36 cellular contexts compared by ENCODE assay signal in the genomic region with DNA sequence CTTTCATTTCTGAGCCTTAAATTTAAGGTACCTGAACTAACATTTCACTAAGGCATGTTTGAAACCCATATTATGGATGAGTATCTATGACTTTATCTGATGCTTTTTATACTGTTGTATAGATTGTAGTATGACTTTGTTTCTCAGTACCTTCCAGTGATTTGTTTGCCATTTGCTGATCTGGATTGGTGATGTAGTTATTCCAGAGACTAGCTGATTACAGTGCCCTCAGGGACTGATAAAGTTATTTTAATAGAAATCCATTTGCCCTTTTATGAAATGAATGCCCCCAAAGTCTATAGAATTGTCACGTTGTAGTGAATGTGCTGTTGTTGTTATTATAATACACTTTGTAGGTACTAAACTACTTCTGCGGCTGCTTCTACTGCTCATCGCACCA.
"Had no signal": no experiment of that assay in that cellular context is flagged by ENCODE, and none has a peak within 500 bp of the region (broad histone marks: within the 10 kb centered on the region; RNA-seq: fewer than 3 reads in every experiment).

No MANE protein-coding gene starts in this region.

- H3K27me3 ChIP-seq: adrenal gland, body of pancreas, brain microvascular endothelial cell, breast epithelium had no signal

- H3K36me3 ChIP-seq: adrenal gland, brain microvascular endothelial cell, breast epithelium, WERI-Rb-1 had no signal

- H3K4me1 Mint-ChIP-seq: activated CD4-positive, alpha-beta memory T cell treated with anti-CD3 and anti-CD28 coated beads, Interleukin-2, amount 10 ng/mL, durations not matched to agents 7 days and 5 days; activated CD4-positive, alpha-beta T cell treated with anti-CD3 and anti-CD28 coated beads for 36 hours; activated naive CD8-positive, alpha-beta T cell treated with anti-CD3 and anti-CD28 coated beads for 36 hours; activated T-helper 17 cell treated with anti-CD3 and anti-CD28 coated beads, Interleukin-2, amount 50 U/mL, for 72 hours had no signal

- H3K9me3 ChIP-seq: adrenal gland, body of pancreas, breast epithelium had no signal

- DNase-seq: activated CD4-positive, alpha-beta memory T cell treated with anti-CD3 and anti-CD28 coated beads, Interleukin-2, amount 10 ng/mL, durations not matched to agents 7 days and 5 days; activated CD4-positive, alpha-beta T cell treated with anti-CD3 and anti-CD28 coated beads for 1 hour; activated CD4-positive, alpha-beta T cell treated with anti-CD3 and anti-CD28 coated beads for 36 hours; activated CD4-positive, alpha-beta T cell treated with anti-CD3 and anti-CD28 coated beads for 48 hours; activated CD4-positive, alpha-beta T cell treated with anti-CD3 and anti-CD28 coated beads, Interleukin-2, amount 10 ng/mL, durations not matched to agents 7 days and 5 days; activated CD4-positive, alpha-beta T cell treated with anti-CD3 and anti-CD28 coated beads, Interleukin-2, amount 50 U/mL, for 48 hours; activated CD4-positive, CD25-positive, alpha-beta regulatory T cell; activated CD8-positive, alpha-beta memory T cell treated with anti-CD3 and anti-CD28 coated beads for 24 hours; activated CD8-positive, alpha-beta memory T cell treated with anti-CD3 and anti-CD28 coated beads, Interleukin-2, amount 10 ng/mL, durations not matched to agents 7 days and 5 days; activated CD8-positive, alpha-beta T cell treated with anti-CD3 and anti-CD28 coated beads, Interleukin-2, amount 10 ng/mL, durations not matched to agents 7 days and 5 days; activated effector memory CD4-positive, alpha-beta T cell treated with anti-CD3 and anti-CD28 coated beads, Interleukin-2, amount 50 U/mL, for 16 hours; activated gamma-delta T cell treated with Interleukin-2 at 50 U/mL for 16 hours; activated naive CD4-positive, alpha-beta T cell; activated naive CD4-positive, alpha-beta T cell treated with anti-CD3 and anti-CD28 coated beads for 36 hours; activated naive CD4-positive, alpha-beta T cell treated with anti-CD3 and anti-CD28 coated beads, Interleukin-2, amount 50 U/mL, for 16 hours; activated naive CD8-positive, alpha-beta T cell treated with anti-CD3 and anti-CD28 coated beads for 36 hours; activated T-cell treated with anti-CD3 and anti-CD28 coated beads for 4 hours; activated T-cell treated with anti-CD3 and anti-CD28 coated beads, Interleukin-2, amount 50 U/mL, for 1 hour; activated T-cell treated with anti-CD3 and anti-CD28 coated beads, Interleukin-2, amount 50 U/mL, for 4 hours; activated T-cell treated with anti-CD3 and anti-CD28 coated beads, Interleukin-2, amount 50 U/mL, for 72 hours; adrenal gland; amniotic stem cell; aorta; body of pancreas; brain microvascular endothelial cell; central memory CD4-positive, alpha-beta T cell; T-helper 2 cell; T-helper 9 cell; WERI-Rb-1 had no signal

- H3K27ac Mint-ChIP-seq: activated CD4-positive, alpha-beta memory T cell treated with anti-CD3 and anti-CD28 coated beads, Interleukin-2, amount 10 ng/mL, durations not matched to agents 7 days and 5 days; activated CD4-positive, alpha-beta T cell treated with anti-CD3 and anti-CD28 coated beads for 36 hours; activated CD4-positive, alpha-beta T cell treated with anti-CD3 and anti-CD28 coated beads, Interleukin-2, amount 10 ng/mL, durations not matched to agents 7 days and 5 days; activated CD8-positive, alpha-beta memory T cell treated with anti-CD3 and anti-CD28 coated beads, Interleukin-2, amount 10 ng/mL, durations not matched to agents 7 days and 5 days; activated CD8-positive, alpha-beta T cell treated with anti-CD3 and anti-CD28 coated beads, Interleukin-2, amount 10 ng/mL, durations not matched to agents 7 days and 5 days; activated naive CD4-positive, alpha-beta T cell treated with anti-CD3 and anti-CD28 coated beads for 36 hours; activated naive CD8-positive, alpha-beta T cell treated with anti-CD3 and anti-CD28 coated beads for 36 hours; activated T-helper 1 cell treated with anti-CD3 and anti-CD28 coated beads, Interleukin-12 subunit alpha, Interleukin-12 subunit beta, Interleukin-2, Interleukin-4 antibody, amounts not matched to agents 30 ng/mL and 10 ng/mL and 1 ng/mL, durations not matched to agents 14 hours and 24 hours and 36 hours; activated T-helper 17 cell treated with anti-CD3 and anti-CD28 coated beads, Interleukin-2, amount 50 U/mL, for 72 hours; T-helper 2 cell treated with Interferon-gamma antibody and Interleukin-4, amounts not matched to agents 5 μg/mL and 100 μg/mL, for 36 hours had no signal

- H3K27me3 Mint-ChIP-seq: activated CD4-positive, alpha-beta memory T cell treated with anti-CD3 and anti-CD28 coated beads, Interleukin-2, amount 10 ng/mL, durations not matched to agents 7 days and 5 days; activated CD4-positive, alpha-beta T cell treated with anti-CD3 and anti-CD28 coated beads for 36 hours; activated CD4-positive, alpha-beta T cell treated with anti-CD3 and anti-CD28 coated beads, Interleukin-2, amount 10 ng/mL, durations not matched to agents 7 days and 5 days; activated CD8-positive, alpha-beta memory T cell treated with anti-CD3 and anti-CD28 coated beads, Interleukin-2, amount 10 ng/mL, durations not matched to agents 7 days and 5 days; activated naive CD8-positive, alpha-beta T cell treated with anti-CD3 and anti-CD28 coated beads for 36 hours; activated T-helper 17 cell treated with anti-CD3 and anti-CD28 coated beads, Interleukin-2, amount 50 U/mL, for 72 hours had no signal

- H3K27ac ChIP-seq: adrenal gland, body of pancreas, brain microvascular endothelial cell, breast epithelium, WERI-Rb-1 had no signal

- H3K36me3 Mint-ChIP-seq: activated CD8-positive, alpha-beta memory T cell treated with anti-CD3 and anti-CD28 coated beads, Interleukin-2, amount 10 ng/mL, durations not matched to agents 7 days and 5 days; activated naive CD4-positive, alpha-beta T cell treated with anti-CD3 and anti-CD28 coated beads, Interleukin-2, amount 50 U/mL, for 72 hours; activated naive CD8-positive, alpha-beta T cell treated with anti-CD3 and anti-CD28 coated beads for 36 hours; WTC11 had no signal

- H3K9me3 Mint-ChIP-seq: activated CD4-positive, alpha-beta memory T cell treated with anti-CD3 and anti-CD28 coated beads, Interleukin-2, amount 10 ng/mL, durations not matched to agents 7 days and 5 days; activated CD4-positive, alpha-beta T cell treated with anti-CD3 and anti-CD28 coated beads, Interleukin-2, amount 10 ng/mL, durations not matched to agents 7 days and 5 days; activated naive CD4-positive, alpha-beta T cell treated with anti-CD3 and anti-CD28 coated beads for 36 hours; activated naive CD4-positive, alpha-beta T cell treated with anti-CD3 and anti-CD28 coated beads, Interleukin-2, amount 50 U/mL, for 72 hours; activated naive CD8-positive, alpha-beta T cell treated with anti-CD3 and anti-CD28 coated beads for 36 hours; activated T-cell treated with anti-CD3 and anti-CD28 coated beads, Interleukin-2, amount 50 U/mL, for 4 hours; activated T-cell treated with anti-CD3 and anti-CD28 coated beads, Interleukin-2, amount 50 U/mL, for 72 hours; activated T-helper 1 cell treated with anti-CD3 and anti-CD28 coated beads, Interleukin-12 subunit alpha, Interleukin-12 subunit beta, Interleukin-2, Interleukin-4 antibody, amounts not matched to agents 30 ng/mL and 10 ng/mL and 1 ng/mL, durations not matched to agents 14 hours and 24 hours and 36 hours; activated T-helper 17 cell treated with anti-CD3 and anti-CD28 coated beads, Interleukin-2, amount 50 U/mL, for 72 hours; T-helper 2 cell treated with Interferon-gamma antibody and Interleukin-4, amounts not matched to agents 5 μg/mL and 100 μg/mL, for 36 hours; WTC11 had no signal

- H3K4me1 ChIP-seq: adrenal gland, breast epithelium had no signal

- H3K4me3 Mint-ChIP-seq: activated CD4-positive, alpha-beta memory T cell treated with anti-CD3 and anti-CD28 coated beads, Interleukin-2, amount 10 ng/mL, durations not matched to agents 7 days and 5 days; activated CD4-positive, alpha-beta T cell treated with anti-CD3 and anti-CD28 coated beads for 36 hours; activated CD4-positive, alpha-beta T cell treated with anti-CD3 and anti-CD28 coated beads, Interleukin-2, amount 10 ng/mL, durations not matched to agents 7 days and 5 days; activated CD8-positive, alpha-beta memory T cell treated with anti-CD3 and anti-CD28 coated beads, Interleukin-2, amount 10 ng/mL, durations not matched to agents 7 days and 5 days; activated CD8-positive, alpha-beta T cell treated with anti-CD3 and anti-CD28 coated beads, Interleukin-2, amount 10 ng/mL, durations not matched to agents 7 days and 5 days; activated naive CD4-positive, alpha-beta T cell treated with anti-CD3 and anti-CD28 coated beads for 36 hours; activated naive CD8-positive, alpha-beta T cell treated with anti-CD3 and anti-CD28 coated beads for 36 hours; activated T-cell treated with anti-CD3 and anti-CD28 coated beads, Interleukin-2, amount 50 U/mL, for 4 hours; activated T-cell treated with anti-CD3 and anti-CD28 coated beads, Interleukin-2, amount 50 U/mL, for 72 hours; activated T-helper 1 cell treated with anti-CD3 and anti-CD28 coated beads, Interleukin-12 subunit alpha, Interleukin-12 subunit beta, Interleukin-2, Interleukin-4 antibody, amounts not matched to agents 30 ng/mL and 10 ng/mL and 1 ng/mL, durations not matched to agents 14 hours and 24 hours and 36 hours; activated T-helper 17 cell treated with anti-CD3 and anti-CD28 coated beads, Interleukin-2, amount 50 U/mL, for 72 hours; T-helper 2 cell treated with Interferon-gamma antibody and Interleukin-4, amounts not matched to agents 5 μg/mL and 100 μg/mL, for 36 hours; WTC11 had no signal

- ATAC-seq: activated CD4-positive, alpha-beta T cell treated with anti-CD3 and anti-CD28 coated beads for 36 hours; activated CD4-positive, CD25-positive, alpha-beta regulatory T cell treated with anti-CD3 and anti-CD28 coated beads, Interleukin-2, amount 50 U/mL, for 24 hours; activated CD8-positive, alpha-beta memory T cell treated with anti-CD3 and anti-CD28 coated beads, Interleukin-2, amount 10 ng/mL, durations not matched to agents 7 days and 5 days; activated CD8-positive, alpha-beta T cell treated with anti-CD3 and anti-CD28 coated beads, Interleukin-2, amount 10 ng/mL, durations not matched to agents 7 days and 5 days; activated naive CD4-positive, alpha-beta T cell treated with anti-CD3 and anti-CD28 coated beads, Interleukin-2, amount 50 U/mL, for 72 hours; activated T-cell treated with anti-CD3 and anti-CD28 coated beads, Interleukin-2, amount 50 U/mL, for 4 hours; activated T-cell treated with anti-CD3 and anti-CD28 coated beads, Interleukin-2, amount 50 U/mL, for 72 hours; activated T-helper 17 cell treated with anti-CD3 and anti-CD28 coated beads, Interleukin-2, amount 50 U/mL, for 72 hours; body of pancreas had no signal

- H3K4me3 ChIP-seq: adrenal gland, body of pancreas, breast epithelium had no signal
